ENCODE assay signal across 13 cellular contexts in the genomic region with DNA sequence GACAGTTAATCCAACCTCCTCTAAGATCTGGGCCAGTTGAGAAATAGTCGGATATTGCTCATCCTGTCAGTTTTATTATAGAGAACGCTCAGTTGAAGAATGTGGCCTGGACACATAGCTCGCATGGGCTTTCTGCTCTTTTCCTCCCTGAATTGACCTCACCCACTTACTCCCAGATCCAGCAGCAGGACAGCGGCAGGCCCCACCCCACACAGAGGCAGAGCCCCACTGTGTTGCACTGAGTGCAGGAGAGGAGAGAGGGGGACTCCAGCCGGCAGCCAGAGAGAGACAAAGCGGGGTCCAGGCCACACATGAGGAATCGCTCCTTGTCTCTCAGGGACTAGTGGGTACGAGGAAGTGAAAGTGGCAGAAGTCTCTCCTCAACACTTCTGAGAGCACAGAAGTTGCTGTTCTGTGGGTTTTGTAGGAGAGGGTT.
DNase-seq lines count a peak whose midpoint lies in the region; ATAC-seq, FAIRE-seq and TF ChIP-seq lines count a peak whose summit lies in the region.
"Had no signal": no experiment of that assay in that cellular context is flagged by ENCODE, and none has a peak within 500 bp of the region (broad histone marks: within the 10 kb centered on the region; RNA-seq: fewer than 3 reads in every experiment).

No MANE protein-coding gene starts in this region.

- H4K20me1 ChIP-seq in GM12878 (ENCODE audit: control insufficient read depth, insufficient read depth), result no peaks in the 10 kb centered on the region

- no peak overlapping the region for H2AFZ ChIP-seq in GM12878 (ENCODE audit: control insufficient read depth, low read depth, low read length)

- SMC1A ChIA-PET in GM12878 (lab: Charles Lee; ENCODE audit: uncharacterized antibody, unreplicated experiment), result interaction anchor here (0.6 to 2.0 kb wide), 9 partner anchors 17 to 140 kb away, joined by 3 to 19 read pairs (median 3); no protein-coding TSS in a partner anchor

- H3K4me1 Mint-ChIP-seq in osteocyte (ENCODE audit: unreplicated experiment), result peaks cover 33% of the 10 kb centered on the region
- H3K4me1 Mint-ChIP-seq: stimulated activated effector memory CD8-positive, alpha-beta T cell treated with anti-CD3 and anti-CD28 coated beads, Interleukin-12 subunit alpha, Interleukin-12 subunit beta, amount 100 ng/mL, for 72 hours had no signal

- intact Hi-C loops in GM12878 (cut with micrococcal nuclease; ENCODE audit: unreplicated experiment), result no loop called here

- no peaks in the 10 kb centered on the region for H3K27me3 Mint-ChIP-seq in osteocyte (ENCODE audit: unreplicated experiment)

- TF ChIP-seq CTCF in GM12865 (IDR thresholded peaks at IDR 0.05; ENCODE audit: insufficient read depth, low read depth, low read length, missing control alignments) (no peak), GM12878 (IDR thresholded peaks at IDR 0.05 in 2 of 3, conservative IDR thresholded peaks at IDR 0.05 in 1 of 3; ENCODE audit: control insufficient read depth in 2 of 3, extremely low read depth in 1 of 3, insufficient read depth in 1 of 3, low read depth in 3 of 3, low read length in 3 of 3) (no peak), osteocyte (IDR thresholded peaks at IDR 0.05) (no peak)

- H3K27ac ChIP-seq in GM12878 (ENCODE audit: control insufficient read depth, insufficient read depth), result no peak overlapping the region

- in situ Hi-C loops in GM12878 (cut with MboI), result no loop called here

- peaks cover 8% of the 10 kb centered on the region; the same call in 1 of the 2 replicates for H3K4me1 ChIP-seq in GM12878 (ENCODE audit: control insufficient read depth, insufficient read depth, low read length)

- H3K27me3 ChIP-seq in GM12878 (replicated peaks in 1 of 2; ENCODE audit: control insufficient read depth in 2 of 2, insufficient read depth in 2 of 2, low read length in 1 of 2), result no peaks in the 10 kb centered on the region
- H3K27me3 ChIP-seq: cardiac muscle cell had no signal

- H3K36me3 Mint-ChIP-seq in osteocyte (ENCODE audit: unreplicated experiment), result peaks cover 17% of the 10 kb centered on the region
- H3K36me3 Mint-ChIP-seq: stimulated activated effector memory CD8-positive, alpha-beta T cell treated with anti-CD3 and anti-CD28 coated beads, Interleukin-12 subunit alpha, Interleukin-12 subunit beta, amount 100 ng/mL, for 72 hours had no signal

- 31% methylated on average over 8 of the region's 8 CpGs for WGBS in GM12878 (ENCODE audit: insufficient coverage, insufficient replicate concordance, low lambda C conversion rate, missing lambda C conversion rate)

- no peak overlapping the region for H3K4me3 Mint-ChIP-seq in osteocyte (ENCODE audit: unreplicated experiment)
- H3K4me3 Mint-ChIP-seq: activated CD8-positive, alpha-beta T cell treated with anti-CD3 and anti-CD28 coated beads for 36 hours; stimulated activated effector memory CD8-positive, alpha-beta T cell treated with anti-CD3 and anti-CD28 coated beads, Interleukin-12 subunit alpha, Interleukin-12 subunit beta, amount 100 ng/mL, for 72 hours had no signal

- H3K9me3 Mint-ChIP-seq in osteocyte (ENCODE audit: unreplicated experiment), result no peaks in the 10 kb centered on the region
- H3K9me3 Mint-ChIP-seq: activated CD8-positive, alpha-beta T cell treated with anti-CD3 and anti-CD28 coated beads for 36 hours; stimulated activated effector memory CD8-positive, alpha-beta T cell treated with anti-CD3 and anti-CD28 coated beads, Interleukin-12 subunit alpha, Interleukin-12 subunit beta, amount 100 ng/mL, for 72 hours had no signal

- no TSS peak for BruUV-seq in GM12878 (replicated peaks; lab: Mats Ljungman, UMichigan)

- POLR2A ChIA-PET in GM12878 (lab: Charles Lee), result interaction anchor here (0.5 kb wide), 1 partner anchor 48 kb away, joined by 3 read pairs; no protein-coding TSS in a partner anchor

- FAIRE-seq in GM12878 (lab: Jason Lieb, UNC), result no peak

- H3K27ac Mint-ChIP-seq in osteocyte (ENCODE audit: unreplicated experiment), result peak overlapping the region; percentile 35
- H3K27ac Mint-ChIP-seq: activated CD8-positive, alpha-beta T cell treated with anti-CD3 and anti-CD28 coated beads for 36 hours; stimulated activated effector memory CD8-positive, alpha-beta T cell treated with anti-CD3 and anti-CD28 coated beads, Interleukin-12 subunit alpha, Interleukin-12 subunit beta, amount 100 ng/mL, for 72 hours had no signal

- peak overlapping the region; percentile 28 for H3K4me2 ChIP-seq in GM12878 (ENCODE audit: control insufficient read depth, insufficient read depth)

- RAD21 ChIA-PET in GM12878 (lab: Charles Lee; ENCODE audit: unreplicated experiment), result interaction anchor here (1.0 to 2.0 kb wide), 2 partner anchors 130 to 139 kb away, joined by 3 to 5 read pairs; no protein-coding TSS in a partner anchor

- peaks cover 5 to 6% of the 10 kb centered on the region in 2 experiments; a peak in 3 of 4 replicates for H3K36me3 ChIP-seq in GM12878 (ENCODE audit: control insufficient read depth in 2 of 2, insufficient read depth in 2 of 2, low read length in 1 of 2)

- H3K79me2 ChIP-seq in GM12878 (ENCODE audit: control insufficient read depth, insufficient read depth, low read length), result no peaks in the 10 kb centered on the region; the same call in 1 of the 2 replicates

- no peak overlapping the region for H3K9ac ChIP-seq in GM12878 (ENCODE audit: control insufficient read depth, insufficient read depth, low read length)

- H3K4me3 ChIP-seq in GM12865 (ENCODE audit: low read depth, low read length) (no peak overlapping the region), GM12878 (no peak overlapping the region)
- H3K4me3 ChIP-seq: cardiac muscle cell had no signal

- DNase-seq in GM12865 (ENCODE audit: low read depth) (peak; percentile 37), GM12878 (ENCODE audit: low read depth, low spot score) (no peak), osteocyte (ENCODE audit: extremely low spot score, unreplicated experiment) (no peak), kidney glomerular epithelial cell (lab: John Stamatoyannopoulos, UW) (no peak), NCI-H748 treated with DMSO at 0.1 percent for 48 hours (lab: John Stamatoyannopoulos, UW) (no peak), NCI-H1048 (lab: John Stamatoyannopoulos, UW) (no peak)
- DNase-seq: activated CD8-positive, alpha-beta T cell treated with anti-CD3 and anti-CD28 coated beads for 36 hours; Calu3 had no signal

- no peak for TF ChIP-seq EP300 in GM12878 (IDR thresholded peaks at IDR 0.05; ENCODE audit: borderline replicate concordance in 1 of 2, control insufficient read depth in 1 of 2, low read depth in 2 of 2, low read length in 2 of 2)

- H3K9me3 ChIP-seq in GM12878 (replicated peaks; ENCODE audit: control insufficient read depth, insufficient read depth, low read length), result no peaks in the 10 kb centered on the region

- peak; percentile 65 for ATAC-seq in HG03159 (IDR thresholded peaks at IDR 0.05; ENCODE audit: unreplicated experiment)
- peak; percentile 90 for ATAC-seq in GM12878
- no peak for ATAC-seq in SK-N-SH treated with all-trans-retinoic acid at 6 μM for 48 hours
- ATAC-seq: activated CD8-positive, alpha-beta T cell treated with anti-CD3 and anti-CD28 coated beads for 36 hours; Panc1; stimulated activated effector memory CD8-positive, alpha-beta T cell treated with anti-CD3 and anti-CD28 coated beads, Interleukin-12 subunit alpha, Interleukin-12 subunit beta, amount 100 ng/mL, for 72 hours had no signal

- TF ChIP-seq RAD21 in GM12878 (IDR thresholded peaks at IDR 0.05; ENCODE audit: insufficient read depth, low read depth, low read length), result no peak

- no peak for TF ChIP-seq POLR2A in GM12878 (IDR thresholded peaks at IDR 0.05; ENCODE audit: low read depth, low read length)

- CTCF ChIA-PET in GM12878 (lab: Yijun Ruan, JAX), result interaction anchor here (1.1 to 2.4 kb wide), 3 partner anchors 75 to 139 kb away, joined by 3 to 7 read pairs (median 5); no protein-coding TSS in a partner anchor

TF ChIP-seq in GM12878, 131 proteins besides CTCF, POLR2A, EP300 and RAD21 (continues in another document):
- TF ChIP-seq ZNF217 (IDR thresholded peaks at IDR 0.05) (no peak), RUNX3 (IDR thresholded peaks at IDR 0.05; ENCODE audit: low read length) (peak; percentile 16; the same call in 1 of the 2 replicates), NR2C1 (IDR thresholded peaks at IDR 0.05) (no peak), MXI1 (IDR thresholded peaks at IDR 0.05; ENCODE audit: low read depth, low read length) (no peak), SRF (IDR thresholded peaks at IDR 0.05; ENCODE audit: low read depth in 2 of 2, low read length in 2 of 2) (no peak)

TF ChIP-seq in SK-N-SH treated with all-trans-retinoic acid at 6 μM for 48 hours, 23 proteins besides CTCF, POLR2A, EP300 and RAD21 (continues in another document):
- TF ChIP-seq ESRRG (CRISPR knock-in tag; IDR thresholded peaks at IDR 0.05), result no peak
- TF ChIP-seq, protein P1, sequence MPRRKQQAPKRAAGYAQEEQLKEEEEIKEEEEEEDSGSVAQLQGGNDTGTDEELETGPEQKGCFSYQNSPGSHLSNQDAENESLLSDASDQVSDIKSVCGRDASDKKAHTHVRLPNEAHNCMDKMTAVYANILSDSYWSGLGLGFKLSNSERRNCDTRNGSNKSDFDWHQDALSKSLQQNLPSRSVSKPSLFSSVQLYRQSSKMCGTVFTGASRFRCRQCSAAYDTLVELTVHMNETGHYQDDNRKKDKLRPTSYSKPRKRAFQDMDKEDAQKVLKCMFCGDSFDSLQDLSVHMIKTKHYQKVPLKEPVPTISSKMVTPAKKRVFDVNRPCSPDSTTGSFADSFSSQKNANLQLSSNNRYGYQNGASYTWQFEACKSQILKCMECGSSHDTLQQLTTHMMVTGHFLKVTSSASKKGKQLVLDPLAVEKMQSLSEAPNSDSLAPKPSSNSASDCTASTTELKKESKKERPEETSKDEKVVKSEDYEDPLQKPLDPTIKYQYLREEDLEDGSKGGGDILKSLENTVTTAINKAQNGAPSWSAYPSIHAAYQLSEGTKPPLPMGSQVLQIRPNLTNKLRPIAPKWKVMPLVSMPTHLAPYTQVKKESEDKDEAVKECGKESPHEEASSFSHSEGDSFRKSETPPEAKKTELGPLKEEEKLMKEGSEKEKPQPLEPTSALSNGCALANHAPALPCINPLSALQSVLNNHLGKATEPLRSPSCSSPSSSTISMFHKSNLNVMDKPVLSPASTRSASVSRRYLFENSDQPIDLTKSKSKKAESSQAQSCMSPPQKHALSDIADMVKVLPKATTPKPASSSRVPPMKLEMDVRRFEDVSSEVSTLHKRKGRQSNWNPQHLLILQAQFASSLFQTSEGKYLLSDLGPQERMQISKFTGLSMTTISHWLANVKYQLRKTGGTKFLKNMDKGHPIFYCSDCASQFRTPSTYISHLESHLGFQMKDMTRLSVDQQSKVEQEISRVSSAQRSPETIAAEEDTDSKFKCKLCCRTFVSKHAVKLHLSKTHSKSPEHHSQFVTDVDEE (CRISPR knock-in tag; IDR thresholded peaks at IDR 0.05), result no peak
